In the genomic region with DNA sequence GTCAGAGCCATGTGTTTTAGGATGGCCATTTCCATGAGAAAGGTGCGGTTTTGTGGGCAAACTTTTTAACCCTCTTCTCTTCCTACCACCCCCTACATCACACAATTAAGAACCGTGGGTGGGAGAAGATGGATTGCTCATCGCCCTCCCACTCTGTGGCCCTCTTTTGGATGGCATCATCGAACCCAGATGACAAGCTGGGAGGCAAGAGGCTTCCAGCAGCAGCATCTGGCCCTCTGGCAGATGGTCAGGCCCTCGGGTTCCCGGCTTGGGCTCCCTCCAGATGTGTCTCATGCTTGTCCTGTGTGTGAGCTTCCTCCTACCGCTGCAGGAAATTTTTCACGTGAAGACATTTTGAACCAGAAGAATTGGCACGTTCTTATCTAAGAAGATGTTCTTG, we compare ENCODE assay signal across 17 cellular contexts.
DNase-seq lines count a peak whose midpoint lies in the region; ATAC-seq, FAIRE-seq and TF ChIP-seq lines count a peak whose summit lies in the region.
"Had no signal": no experiment of that assay in that cellular context is flagged by ENCODE, and none has a peak within 500 bp of the region (broad histone marks: within the 10 kb centered on the region; RNA-seq: fewer than 3 reads in every experiment).

No MANE protein-coding gene starts in this region.

- CTCF ChIA-PET in activated B cell treated with CpG ODN at 0.5 μM for 24 hours (lab: Charles Lee) (interaction anchor here (1.2 to 1.4 kb wide), 2 partner anchors 19 to 207 kb away, joined by 3 to 4 read pairs; no protein-coding TSS in a partner anchor), HepG2 (lab: Yijun Ruan, JAX; ENCODE audit: low intra/inter-chr PET ratio, low total read pairs) (no interaction called here)

- no peak overlapping the region for H3K4me3 ChIP-seq in kidney (ENCODE audit: low read length in 2 of 2)
- H3K4me3 ChIP-seq in HepG2 (replicated peaks in 1 of 3; ENCODE audit: insufficient read depth in 1 of 3, low read depth in 2 of 3, low read length in 3 of 3) = no peak overlapping the region
- no peak overlapping the region for H3K4me3 ChIP-seq in prostate gland

- H3K9me3 Mint-ChIP-seq in activated B cell treated with CpG ODN at 0.5 μM for 24 hours = no peaks in the 10 kb centered on the region
- H3K9me3 Mint-ChIP-seq: activated T-helper 2 cell treated with anti-CD3 and anti-CD28 coated beads, Interferon-gamma antibody, Interleukin-2, Interleukin-4, amounts not matched to agents 10 μg/mL and 5 μg/mL and 100 μg/mL, durations not matched to agents 14 hours and 24 hours and 36 hours; stimulated activated naive CD8-positive, alpha-beta T cell treated with anti-CD3 and anti-CD28 coated beads, Interleukin-15, Interleukin-2, amounts not matched to agents 100 ng/mL and 50 ng/mL, for 24 hours had no signal

- peaks cover 43% of the 10 kb centered on the region for H3K36me3 Mint-ChIP-seq in activated B cell treated with CpG ODN at 0.5 μM for 24 hours (ENCODE audit: low read depth)

- ATAC-seq in activated B cell treated with CpG ODN at 0.5 μM for 24 hours (ENCODE audit: low read depth) = no peak
- ATAC-seq in HepG2 = no peak
- ATAC-seq: HCT116 had no signal

- H3K4me1 Mint-ChIP-seq in activated B cell treated with CpG ODN at 0.5 μM for 24 hours = peaks cover 79% of the 10 kb centered on the region

- peak; percentile 85 for DNase-seq in AG08395 (ENCODE audit: low spot score)
- peak; percentile 85 for DNase-seq in GM03348 (ENCODE audit: low spot score)
- no peak for DNase-seq in activated B cell treated with CpG ODN at 0.5 μM for 24 hours
- DNase-seq in kidney = peak; percentile 65
- DNase-seq in HepG2 (ENCODE audit: low spot score) = no peak
- no peak for DNase-seq in NCI-H1417 (lab: John Stamatoyannopoulos, UW)
- DNase-seq in prostate gland (ENCODE audit: low spot score) = no peak
- no peak for DNase-seq in ACHN
- DNase-seq: amniotic stem cell; NCI-H774; stimulated activated CD4-positive, alpha-beta T cell treated with anti-CD3 and anti-CD28 coated beads, Interleukin-12 subunit alpha, Interleukin-12 subunit beta, amount 100 ng/mL, for 4 hours; WERI-Rb-1 had no signal

- no peak for TF ChIP-seq POLR2A in HepG2 (IDR thresholded peaks at IDR 0.05; ENCODE audit: insufficient read depth in 1 of 2, low read depth in 2 of 2, low read length in 2 of 2)
- TF ChIP-seq POLR2A in prostate gland (IDR thresholded peaks at IDR 0.05) = no peak

- H3K9me3 ChIP-seq in kidney (ENCODE audit: control insufficient read depth in 1 of 2, low read length in 2 of 2) (no peaks in the 10 kb centered on the region), HepG2 (ENCODE audit: low read length) (no peaks in the 10 kb centered on the region), prostate gland (no peaks in the 10 kb centered on the region)

- H3K27ac ChIP-seq in kidney (ENCODE audit: low read depth in 2 of 2, low read length in 2 of 2) = no peak overlapping the region
- no peak overlapping the region for H3K27ac ChIP-seq in HepG2 (ENCODE audit: extremely low read length, insufficient read depth, low read length)
- no peak overlapping the region for H3K27ac ChIP-seq in prostate gland
- H3K27ac ChIP-seq: parathyroid adenoma, WERI-Rb-1 had no signal

- no peaks in the 10 kb centered on the region for H3K27me3 Mint-ChIP-seq in activated B cell treated with CpG ODN at 0.5 μM for 24 hours
- H3K27me3 Mint-ChIP-seq: stimulated activated naive CD8-positive, alpha-beta T cell treated with anti-CD3 and anti-CD28 coated beads, Interleukin-15, Interleukin-2, amounts not matched to agents 100 ng/mL and 50 ng/mL, for 24 hours had no signal

- intact Hi-C loops in activated B cell treated with CpG ODN at 0.5 μM for 24 hours (cut with micrococcal nuclease) (no loop called here), kidney (cut with DNase I) (no loop called here), HepG2 (cut with micrococcal nuclease; ENCODE audit: unreplicated experiment) (no loop called here), prostate gland (cut with DNase I) (no loop called here)

- H3K4me3 Mint-ChIP-seq in activated B cell treated with CpG ODN at 0.5 μM for 24 hours = peak overlapping the region; percentile 35
- H3K4me3 Mint-ChIP-seq: stimulated activated naive CD8-positive, alpha-beta T cell treated with anti-CD3 and anti-CD28 coated beads, Interleukin-15, Interleukin-2, amounts not matched to agents 100 ng/mL and 50 ng/mL, for 24 hours had no signal

- WGBS in HepG2 (ENCODE audit: low lambda C conversion rate) = 29% methylated on average over 8 of the region's 9 CpGs
- 67% methylated on average over 9 of the region's 9 CpGs for WGBS in prostate gland

- TF ChIP-seq RAD21 in HepG2 (CRISPR knock-in tag; IDR thresholded peaks at IDR 0.05) = no peak

- H3K9ac ChIP-seq in kidney (ENCODE audit: low read length in 2 of 2) (no peak overlapping the region), HepG2 (ENCODE audit: insufficient read depth, low read depth, low read length) (no peak overlapping the region)
- H3K9ac ChIP-seq: parathyroid adenoma had no signal

- H3K79me2 ChIP-seq in HepG2 (ENCODE audit: insufficient read depth, low read length) = no peaks in the 10 kb centered on the region
- H3K79me2 ChIP-seq: parathyroid adenoma had no signal

- H3K4me2 ChIP-seq in HepG2 (ENCODE audit: low read depth, low read length) = no peak overlapping the region

- no peak for TF ChIP-seq EP300 in HepG2 (IDR thresholded peaks at IDR 0.05; ENCODE audit: low read depth in 2 of 2, low read length in 2 of 2)
- TF ChIP-seq EP300 in HepG2 (CRISPR knock-in tag; IDR thresholded peaks at IDR 0.05; ENCODE audit: borderline replicate concordance) = no peak

- no peaks in the 10 kb centered on the region for H3K4me1 ChIP-seq in kidney (ENCODE audit: control insufficient read depth in 1 of 2, insufficient read depth in 1 of 2, low read depth in 1 of 2, low read length in 2 of 2)
- no peaks in the 10 kb centered on the region for H3K4me1 ChIP-seq in HepG2 (ENCODE audit: insufficient read depth, low read length)
- no peaks in the 10 kb centered on the region for H3K4me1 ChIP-seq in prostate gland (replicated peaks)
- H3K4me1 ChIP-seq: parathyroid adenoma had no signal

- no peak overlapping the region for H2AFZ ChIP-seq in HepG2 (ENCODE audit: low read length)
- H2AFZ ChIP-seq: parathyroid adenoma had no signal

- BruUV-seq in HepG2 (replicated peaks; lab: Mats Ljungman, UMichigan) = no TSS peak

- TF ChIP-seq CTCF in activated B cell treated with CpG ODN at 0.5 μM for 24 hours (IDR thresholded peaks at IDR 0.05) = no peak
- TF ChIP-seq CTCF in kidney (IDR thresholded peaks at IDR 0.05; ENCODE audit: borderline replicate concordance, extremely low read depth, insufficient read depth) = no peak
- TF ChIP-seq CTCF in HepG2 (CRISPR knock-in tag; IDR thresholded peaks at IDR 0.05) = no peak
- TF ChIP-seq CTCF in prostate gland (IDR thresholded peaks at IDR 0.05) = no peak

- no peaks in the 10 kb centered on the region for H3K36me3 ChIP-seq in kidney (ENCODE audit: control insufficient read depth in 1 of 2, insufficient read depth in 2 of 2, low read length in 2 of 2)
- no peaks in the 10 kb centered on the region for H3K36me3 ChIP-seq in HepG2 (replicated peaks in 1 of 2; ENCODE audit: control insufficient read depth in 1 of 2, insufficient read depth in 2 of 2, low read length in 2 of 2)
- no peaks in the 10 kb centered on the region for H3K36me3 ChIP-seq in prostate gland
- H3K36me3 ChIP-seq: WERI-Rb-1 had no signal

- H3K27me3 ChIP-seq in HepG2 (ENCODE audit: control insufficient read depth in 1 of 2, insufficient read depth in 2 of 2, low read length in 2 of 2) (no peaks in the 10 kb centered on the region), prostate gland (replicated peaks; ENCODE audit: insufficient read depth) (no peaks in the 10 kb centered on the region)

- POLR2A ChIA-PET in activated B cell treated with CpG ODN at 0.5 μM for 24 hours (lab: Charles Lee) (interaction anchor here (0.7 to 7.6 kb wide), 4 partner anchors 52 to 467 kb away, joined by 3 to 87 read pairs (median 58); partner anchors contain the start of gene EBF1), HepG2 (lab: Yijun Ruan, JAX) (no interaction called here)

- in situ Hi-C loops in HepG2 (cut with HindIII; ENCODE audit: extremely low pct_ligation_motif_present, low pct_unique_long_range_greater_than_20kb) = no loop called here
- in situ Hi-C loops in ACHN (cut with HindIII; ENCODE audit: low pct_ligation_motif_present, low pct_unique_long_range_greater_than_20kb, low sequenced_read_pairs) = no loop called here

- H4K20me1 ChIP-seq in HepG2 (ENCODE audit: insufficient read depth, low read length) = no peaks in the 10 kb centered on the region

- H3K27ac Mint-ChIP-seq in activated B cell treated with CpG ODN at 0.5 μM for 24 hours = peak overlapping the region; percentile 93
- H3K27ac Mint-ChIP-seq: activated T-helper 2 cell treated with anti-CD3 and anti-CD28 coated beads, Interferon-gamma antibody, Interleukin-2, Interleukin-4, amounts not matched to agents 10 μg/mL and 5 μg/mL and 100 μg/mL, durations not matched to agents 14 hours and 24 hours and 36 hours; stimulated activated naive CD8-positive, alpha-beta T cell treated with anti-CD3 and anti-CD28 coated beads, Interleukin-15, Interleukin-2, amounts not matched to agents 100 ng/mL and 50 ng/mL, for 24 hours had no signal

- FAIRE-seq in kidney (lab: Jason Lieb, UNC) (no peak), HepG2 (lab: Jason Lieb, UNC) (no peak)
- FAIRE-seq: frontal cortex had no signal

TF ChIP-seq in HepG2, 621 proteins besides CTCF, POLR2A, EP300 and RAD21 (continues in another document):
- no peak for TF ChIP-seq NFYC (CRISPR knock-in tag; IDR thresholded peaks at IDR 0.05)
- no peak for TF ChIP-seq RARG (CRISPR knock-in tag; IDR thresholded peaks at IDR 0.05; ENCODE audit: low read depth)
- TF ChIP-seq ELK4 (CRISPR knock-in tag; IDR thresholded peaks at IDR 0.05; ENCODE audit: borderline replicate concordance) = no peak
- TF ChIP-seq CBX5 (CRISPR knock-in tag; IDR thresholded peaks at IDR 0.05; ENCODE audit: borderline replicate concordance) = no peak
- no peak for TF ChIP-seq ZNF235 (CRISPR knock-in tag; IDR thresholded peaks at IDR 0.05; ENCODE audit: borderline replicate concordance)
- no peak for TF ChIP-seq CENPT (CRISPR knock-in tag; IDR thresholded peaks at IDR 0.05; ENCODE audit: low read depth)
- TF ChIP-seq HOXA9 (CRISPR knock-in tag; IDR thresholded peaks at IDR 0.05; ENCODE audit: borderline replicate concordance) = no peak
- no peak for TF ChIP-seq ZNF598 (CRISPR knock-in tag; IDR thresholded peaks at IDR 0.05; ENCODE audit: borderline replicate concordance)
- no peak for TF ChIP-seq FOXA3 (CRISPR knock-in tag; IDR thresholded peaks at IDR 0.05)

Comparison
In these comparisons a context has a peak if more than half of its experiments do, and no peak if none do; other contexts are left out.
1. DNase-seq: peak in AG08395 (single experiment), GM03348 (single experiment) and kidney (single experiment); none in activated B cell treated with CpG ODN at 0.5 μM for 24 hours (single experiment), HepG2 (single experiment), NCI-H1417 (0 of 3), prostate gland (single experiment) and ACHN (single experiment).